8 cellular contexts compared by ENCODE assay signal in genomic region chr3:184338538-184338945, GRCh38. TPM values are rescaled to one million over a fixed set of nuclear protein-coding genes. Genes with fewer than 3 reads are reported as not detected.
DNase-seq lines count a peak whose midpoint lies in the region; ATAC-seq and TF ChIP-seq lines count a peak whose summit lies in the region.

No MANE protein-coding gene starts in this region.

- peak overlapping the region; percentile 82 for H3K4me3 Mint-ChIP-seq in dendritic cell treated with granulocyte-macrophage colony-stimulating factor and Interleukin-4, amounts not matched to agents 40 ng/mL and 50 ng/mL, for 4 days

- ATAC-seq in left lung (no peak), HG03565 (IDR thresholded peaks at IDR 0.05; ENCODE audit: unreplicated experiment) (no peak), GM21360 (IDR thresholded peaks at IDR 0.05; ENCODE audit: unreplicated experiment) (no peak)

- H3K27ac Mint-ChIP-seq in dendritic cell treated with granulocyte-macrophage colony-stimulating factor and Interleukin-4, amounts not matched to agents 40 ng/mL and 50 ng/mL, for 4 days: peak overlapping the region; percentile 90

- intact Hi-C loops in dendritic cell treated with granulocyte-macrophage colony-stimulating factor and Interleukin-4, amounts not matched to agents 40 ng/mL and 50 ng/mL, for 4 days (cut with micrococcal nuclease): no loop called here
- intact Hi-C loops in left lung (cut with DNase I) (no loop called here), thyroid gland (cut with DNase I) (no loop called here)

- no peaks in the 10 kb centered on the region for H3K27me3 Mint-ChIP-seq in dendritic cell treated with granulocyte-macrophage colony-stimulating factor and Interleukin-4, amounts not matched to agents 40 ng/mL and 50 ng/mL, for 4 days

- 45 to 51% methylated on average over 4 to 31 of the region's 37 CpGs for WGBS in thyroid gland, 2 donors

- H3K4me3 ChIP-seq in left lung (no peak overlapping the region), thyroid gland (replicated peaks in 1 of 3) (no peak overlapping the region)

- H3K27ac ChIP-seq in left lung: peak overlapping the region; percentile 38 to 90
- peak overlapping the region; percentile 91 to 96 (median 91) for H3K27ac ChIP-seq in thyroid gland

- H3K9me3 ChIP-seq in left lung (no peaks in the 10 kb centered on the region), thyroid gland (no peaks in the 10 kb centered on the region)

- TF ChIP-seq CTCF in left lung (IDR thresholded peaks at IDR 0.05) (no peak), thyroid gland (IDR thresholded peaks at IDR 0.05) (no peak)

- H3K27me3 ChIP-seq in left lung (no peaks in the 10 kb centered on the region), thyroid gland (no peaks in the 10 kb centered on the region)

- DNase-seq in COR-L47 (lab: John Stamatoyannopoulos, UW) (peak; percentile 98), NCI-H345 (lab: John Stamatoyannopoulos, UW) (peak; percentile 98), left lung (peak in 1 of 2 donors; percentile 81), thyroid gland (peak; percentile 35 to 41), AG08395 (ENCODE audit: low spot score) (no peak)

- H3K4me1 ChIP-seq in left lung (peaks cover 19 to 66% of the 10 kb centered on the region in 2 donors), thyroid gland (peaks cover 24 to 28% of the 10 kb centered on the region in 2 donors)

- no peaks in the 10 kb centered on the region for H3K9me3 Mint-ChIP-seq in dendritic cell treated with granulocyte-macrophage colony-stimulating factor and Interleukin-4, amounts not matched to agents 40 ng/mL and 50 ng/mL, for 4 days

- H3K36me3 ChIP-seq in left lung (peaks cover 6 to 41% of the 10 kb centered on the region in 2 donors), thyroid gland (peaks cover 20 to 35% of the 10 kb centered on the region in 2 donors)

- peaks cover 64% of the 10 kb centered on the region for H3K4me1 Mint-ChIP-seq in dendritic cell treated with granulocyte-macrophage colony-stimulating factor and Interleukin-4, amounts not matched to agents 40 ng/mL and 50 ng/mL, for 4 days (ENCODE audit: low read depth)

- no peak for TF ChIP-seq POLR2A in thyroid gland (IDR thresholded peaks at IDR 0.05)

- H3K36me3 Mint-ChIP-seq in dendritic cell treated with granulocyte-macrophage colony-stimulating factor and Interleukin-4, amounts not matched to agents 40 ng/mL and 50 ng/mL, for 4 days (ENCODE audit: low read depth): peaks cover 71% of the 10 kb centered on the region

RNA-seq across cellular contexts. Expression of gene FAM131A, which starts 1.1 kb away (rescaled TPM):
- total RNA-seq in left lung (10 to 100 TPM; 14.7 to 19.2 TPM), thyroid gland (10 to 100 TPM; 19.2 to 35.1 (median 22.5) TPM)

RNA-seq across cellular contexts. Expression of gene CLCN2, which starts 22.9 kb away (rescaled TPM):
- total RNA-seq in left lung (1 to 10 TPM; 4.4 to 5.6 TPM), thyroid gland (1 to 10 TPM; 4.3 to 7.6 (median 5.2) TPM)

RNA-seq across cellular contexts. Expression of gene POLR2H, which starts 23.0 kb away (rescaled TPM):
- total RNA-seq in left lung (10 to 100 TPM; 54.7 to 71.3 TPM), thyroid gland (100 to 1,000 TPM in 1 of 4 donors, 10 to 100 TPM in 3; 58.1 to 113 (median 85.6) TPM)

RNA-seq across cellular contexts. Expression of gene EIF4G1, which starts 24.1 kb away (rescaled TPM):
- 100 to 1,000 TPM; 336 to 406 TPM for total RNA-seq in left lung
- 100 to 1,000 TPM; 206 to 418 (median 348) TPM for total RNA-seq in thyroid gland

RNA-seq across cellular contexts. Expression of gene THPO, which starts 39.5 kb away (rescaled TPM):
- total RNA-seq in left lung (under 1 TPM; 0.23 to 0.65 TPM), thyroid gland (under 1 TPM in 1 of 4 donors, not detected in 3; 0.13 TPM)
